Comparison of ENCODE assay signal across 9 cellular contexts in genomic region chr2:233449071-233449901, GRCh38.
DNase-seq lines count a peak whose midpoint lies in the region; ATAC-seq and TF ChIP-seq lines count a peak whose summit lies in the region.
"Had no signal": no experiment of that assay in that cellular context is flagged by ENCODE, and none has a peak within 500 bp of the region (broad histone marks: within the 10 kb centered on the region; RNA-seq: fewer than 3 reads in every experiment).

No MANE protein-coding gene starts in this region.

- peak overlapping the region; percentile 57 for H3K27ac Mint-ChIP-seq in nephron progenitor cell
- H3K27ac Mint-ChIP-seq: activated CD4-positive, alpha-beta memory T cell treated with anti-CD3 and anti-CD28 coated beads for 36 hours had no signal

- H3K9ac ChIP-seq in fibroblast of lung (ENCODE audit: insufficient read depth, low read length), result no peak overlapping the region

- DNase-seq in COLO829 (ENCODE audit: low spot score) (peak; percentile 22), NCI-H510A (lab: John Stamatoyannopoulos, UW) (peak; percentile 14), fibroblast of lung (ENCODE audit: low read depth in 2 of 2) (peak; percentile 46 to 51), nephron progenitor cell (peak; percentile 76), NCI-H1048 (lab: John Stamatoyannopoulos, UW) (no peak)
- DNase-seq: activated CD4-positive, alpha-beta memory T cell treated with anti-CD3 and anti-CD28 coated beads for 36 hours had no signal

- no peaks in the 10 kb centered on the region for H3K27me3 Mint-ChIP-seq in nephron progenitor cell (ENCODE audit: low read depth, poor library complexity)
- H3K27me3 Mint-ChIP-seq: activated CD4-positive, alpha-beta memory T cell treated with anti-CD3 and anti-CD28 coated beads for 36 hours had no signal

- no peak overlapping the region for H2AFZ ChIP-seq in fibroblast of lung (ENCODE audit: low read length)

- H3K4me3 Mint-ChIP-seq in nephron progenitor cell, result no peak overlapping the region
- H3K4me3 Mint-ChIP-seq: activated CD4-positive, alpha-beta memory T cell treated with anti-CD3 and anti-CD28 coated beads for 36 hours had no signal

- no peaks in the 10 kb centered on the region for H3K27me3 ChIP-seq in fibroblast of lung (ENCODE audit: control insufficient read depth, insufficient read depth, low read length)

- H3K9me3 ChIP-seq in fibroblast of lung (ENCODE audit: control insufficient read depth, insufficient read depth, low read depth, low read length), result no peaks in the 10 kb centered on the region

- no peaks in the 10 kb centered on the region for H4K20me1 ChIP-seq in fibroblast of lung (ENCODE audit: control insufficient read depth, extremely low read depth, insufficient read depth, low read length)

- ATAC-seq in GM18502 (IDR thresholded peaks at IDR 0.05; ENCODE audit: poor library complexity, unreplicated experiment), result no peak
- no peak for ATAC-seq in HG02763 (IDR thresholded peaks at IDR 0.05; ENCODE audit: unreplicated experiment)
- no peak for ATAC-seq in GM19328 (IDR thresholded peaks at IDR 0.05; ENCODE audit: unreplicated experiment)

- H3K4me1 ChIP-seq in fibroblast of lung (ENCODE audit: control insufficient read depth, extremely low read depth, insufficient read depth, low read length), result no peaks in the 10 kb centered on the region

- H3K79me2 ChIP-seq in fibroblast of lung (ENCODE audit: control insufficient read depth, insufficient read depth, low read length), result no peaks in the 10 kb centered on the region

- H3K4me2 ChIP-seq in fibroblast of lung (ENCODE audit: extremely low read depth, insufficient read depth, low read length), result no peak overlapping the region

- H3K36me3 ChIP-seq in fibroblast of lung (ENCODE audit: control insufficient read depth, insufficient read depth, low read length), result peaks cover 5% of the 10 kb centered on the region

- peaks cover 20% of the 10 kb centered on the region for H3K4me1 Mint-ChIP-seq in nephron progenitor cell

- peaks cover 57% of the 10 kb centered on the region for H3K36me3 Mint-ChIP-seq in nephron progenitor cell (ENCODE audit: low read depth)

- H3K27ac ChIP-seq in fibroblast of lung (ENCODE audit: insufficient read depth, low read length), result no peak overlapping the region

- H3K4me3 ChIP-seq in fibroblast of lung (replicated peaks in 1 of 4; ENCODE audit: control extremely low read depth in 1 of 4, insufficient read depth in 1 of 4, low read depth in 3 of 4, low read length in 4 of 4), result no peak overlapping the region

- TF ChIP-seq CTCF in fibroblast of lung (conservative IDR thresholded peaks at IDR 0.05 in 1 of 2, IDR thresholded peaks at IDR 0.05 in 1 of 2; ENCODE audit: low read depth in 1 of 2, low read length in 2 of 2), result peak; percentile 83 to 84
- peak; percentile 77 for TF ChIP-seq CTCF in nephron progenitor cell (IDR thresholded peaks at IDR 0.05)

- H3K9me3 Mint-ChIP-seq in nephron progenitor cell, result no peaks in the 10 kb centered on the region
- H3K9me3 Mint-ChIP-seq: activated CD4-positive, alpha-beta memory T cell treated with anti-CD3 and anti-CD28 coated beads for 36 hours had no signal
